13 cellular contexts compared by ENCODE assay signal in the genomic region with DNA sequence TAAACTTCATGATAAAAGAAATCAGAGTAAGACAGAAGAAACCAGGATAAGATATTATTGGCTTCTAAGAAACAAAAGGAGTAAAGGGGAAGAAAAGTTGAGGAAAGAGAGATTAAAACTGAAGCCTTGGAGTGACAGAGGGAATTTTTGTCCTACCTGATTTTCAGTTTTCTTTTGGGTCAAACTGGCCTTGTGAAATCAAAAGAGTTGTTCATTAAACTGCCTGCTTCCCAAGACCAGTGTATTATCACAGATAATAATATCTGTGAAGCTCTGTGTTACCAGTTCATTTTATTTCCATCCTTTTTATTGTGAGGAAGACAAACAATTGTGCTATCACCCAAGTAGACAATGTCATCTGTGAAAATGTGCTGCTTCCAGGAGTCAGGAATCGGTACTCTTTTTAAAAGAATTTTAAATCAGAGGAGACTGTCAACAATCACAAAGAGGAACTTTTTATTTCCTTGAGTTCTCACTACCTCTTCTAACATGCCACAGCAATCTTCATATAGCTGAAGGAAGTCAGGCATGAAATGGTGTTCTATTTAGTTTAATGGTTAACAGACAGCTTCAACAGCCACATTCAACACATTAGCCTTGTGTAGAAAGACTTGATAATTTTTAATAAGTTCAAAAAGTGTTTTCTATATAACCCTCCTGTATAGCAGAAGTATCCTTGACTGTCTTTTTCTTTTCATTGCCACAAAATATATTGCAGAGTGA.
DNase-seq lines count a peak whose midpoint lies in the region; ATAC-seq, FAIRE-seq and TF ChIP-seq lines count a peak whose summit lies in the region.
"Had no signal": no experiment of that assay in that cellular context is flagged by ENCODE, and none has a peak within 500 bp of the region (broad histone marks: within the 10 kb centered on the region; RNA-seq: fewer than 3 reads in every experiment).

No MANE protein-coding gene starts in this region.

- peak; percentile 85 for FAIRE-seq in D721Med (lab: Jason Lieb, UNC)
- FAIRE-seq: K562 had no signal

- no peaks in the 10 kb centered on the region for H3K36me3 ChIP-seq in ascending aorta
- H3K36me3 ChIP-seq: thyroid gland had no signal

- intact Hi-C loops in ascending aorta (cut with DNase I), result no loop called here

- no peak overlapping the region for H3K4me3 ChIP-seq in ascending aorta
- H3K4me3 ChIP-seq: dorsolateral prefrontal cortex, K562, thyroid gland had no signal

- no peak for TF ChIP-seq CTCF in D721Med (IDR thresholded peaks at IDR 0.05; ENCODE audit: insufficient read depth, missing control alignments)
- no peak for TF ChIP-seq CTCF in ascending aorta (IDR thresholded peaks at IDR 0.05)

- no peaks in the 10 kb centered on the region for H3K9me3 ChIP-seq in ascending aorta
- H3K9me3 ChIP-seq: thyroid gland had no signal

- ATAC-seq in GM19463 (IDR thresholded peaks at IDR 0.05; ENCODE audit: unreplicated experiment) (peak; percentile 77), HG02970 (IDR thresholded peaks at IDR 0.05; ENCODE audit: low FRiP score, unreplicated experiment) (peak; percentile 80), HG03565 (IDR thresholded peaks at IDR 0.05; ENCODE audit: unreplicated experiment) (peak; percentile 55)
- ATAC-seq: K562 had no signal

- no peak overlapping the region for H3K27ac ChIP-seq in ascending aorta
- H3K27ac ChIP-seq: dorsolateral prefrontal cortex, thyroid gland had no signal

- H3K27me3 ChIP-seq in ascending aorta, result no peaks in the 10 kb centered on the region
- H3K27me3 ChIP-seq: thyroid gland had no signal

- no peak for DNase-seq in D721Med (ENCODE audit: insufficient read length, low spot score)
- DNase-seq in RPMI8226, result no peak
- no peak for DNase-seq in central memory CD4-positive, alpha-beta T cell
- DNase-seq in ascending aorta (ENCODE audit: low spot score in 2 of 2), result no peak
- DNase-seq in activated CD8-positive, alpha-beta memory T cell treated with anti-CD3 and anti-CD28 coated beads, Interleukin-2, amount 50 U/mL, for 48 hours, result no peak
- DNase-seq: activated effector memory CD4-positive, alpha-beta T cell treated with Interleukin-2 at 50 U/mL for 16 hours; dorsolateral prefrontal cortex; NCI-H510A; thyroid gland had no signal

- no peaks in the 10 kb centered on the region for H3K4me1 ChIP-seq in ascending aorta
- H3K4me1 ChIP-seq: thyroid gland had no signal
